Comparison of ENCODE assay signal across 26 cellular contexts in genomic region chr1:9595968-9596340, GRCh38.
"Had no signal": no experiment of that assay in that cellular context is flagged by ENCODE, and none has a peak within 500 bp of the region (broad histone marks: within the 10 kb centered on the region; RNA-seq: fewer than 3 reads in every experiment).

No MANE protein-coding gene starts in this region.

- H3K36me3 Mint-ChIP-seq: type B pancreatic cell had no signal

- H3K9me3 Mint-ChIP-seq: activated CD4-positive, alpha-beta memory T cell treated with anti-CD3 and anti-CD28 coated beads for 36 hours; type B pancreatic cell had no signal

- H3K4me3 Mint-ChIP-seq: activated CD4-positive, alpha-beta memory T cell treated with anti-CD3 and anti-CD28 coated beads for 36 hours; type B pancreatic cell had no signal

- H3K9me3 ChIP-seq: ovary, prostate gland, right atrium auricular region, spleen, thoracic aorta, vagina had no signal

- DNase-seq: activated CD4-positive, alpha-beta memory T cell treated with anti-CD3 and anti-CD28 coated beads for 36 hours; activated CD4-positive, alpha-beta T cell treated with anti-CD3 and anti-CD28 coated beads for 48 hours; activated CD4-positive, CD25-positive, alpha-beta regulatory T cell; activated naive CD4-positive, alpha-beta T cell treated with Interleukin-2 at 50 U/mL for 16 hours; activated T-cell treated with anti-CD3 and anti-CD28 coated beads, Interleukin-2, amount 50 U/mL, for 48 hours; brain microvascular endothelial cell; central memory CD4-positive, alpha-beta T cell; dermis blood vessel endothelial cell; effector CD8-positive, alpha-beta T cell; erythroblast; foreskin fibroblast; kidney glomerular epithelial cell; left ventricle myocardium superior; mammary epithelial cell; midbrain; ovary; stimulated activated CD4-positive, alpha-beta T cell treated with anti-CD3 and anti-CD28 coated beads, Interleukin-4, amount 100 ng/mL, for 1 hour; stimulated activated naive CD4-positive, alpha-beta T cell treated with Interleukin-2 at 50 U/mL for 16 hours; T1000 had no signal

- H3K4me3 ChIP-seq: hepatocyte, ovary, prostate gland, right atrium auricular region, spleen, thoracic aorta, vagina had no signal

- H3K27me3 Mint-ChIP-seq: activated CD4-positive, alpha-beta memory T cell treated with anti-CD3 and anti-CD28 coated beads for 36 hours; type B pancreatic cell had no signal

- H3K36me3 ChIP-seq: ovary, thoracic aorta had no signal

- H3K27ac ChIP-seq: brain microvascular endothelial cell, hepatocyte, ovary, prostate gland, spleen, thoracic aorta, vagina had no signal

- H3K27ac Mint-ChIP-seq: activated CD4-positive, alpha-beta memory T cell treated with anti-CD3 and anti-CD28 coated beads for 36 hours; type B pancreatic cell had no signal

- H3K27me3 ChIP-seq: brain microvascular endothelial cell, hepatocyte, ovary, right atrium auricular region, spleen, vagina had no signal
